Comparison of ENCODE assay signal across 3 cellular contexts in genomic region chr7:127332884-127333283, GRCh38.
A peak's percentile ranks its signal among the peaks of the same experiment; 100 is the strongest.
TF ChIP-seq lines count a peak whose summit lies in the region.

No MANE protein-coding gene starts in this region.

TF ChIP-seq in A549, 52 proteins besides CTCF, POLR2A, EP300 and RAD21:
- TF ChIP-seq MAFK (IDR thresholded peaks at IDR 0.05; ENCODE audit: partially characterized antibody): peak; percentile 95
- no peak for TF ChIP-seq CBX8 (IDR thresholded peaks at IDR 0.05)

TF ChIP-seq in IMR-90, 13 proteins besides CTCF, POLR2A, EP300 and RAD21:
- TF ChIP-seq RFX5 (IDR thresholded peaks at IDR 0.05; ENCODE audit: low read depth, low read length) (no peak), MXI1 (IDR thresholded peaks at IDR 0.05; ENCODE audit: borderline replicate concordance, low read depth, low read length) (no peak), MAFK (IDR thresholded peaks at IDR 0.05; ENCODE audit: low read depth, low read length) (peak; percentile 97)

TF ChIP-seq in H1, 55 proteins besides CTCF, POLR2A, EP300 and RAD21:
- peak; percentile 67; the same call in 1 of the 2 replicates for TF ChIP-seq MAFK (IDR thresholded peaks at IDR 0.05; ENCODE audit: low read depth, low read length)
- no peak for TF ChIP-seq HDAC6 (IDR thresholded peaks at IDR 0.05; ENCODE audit: low read depth, low read length)
